In genomic region chr1:159190441-159190840, GRCh38 we compare ENCODE assay signal across 35 cellular contexts.
"Had no signal": no experiment of that assay in that cellular context is flagged by ENCODE, and none has a peak within 500 bp of the region (broad histone marks: within the 10 kb centered on the region; RNA-seq: fewer than 3 reads in every experiment).

No MANE protein-coding gene starts in this region.

- H3K4me3 ChIP-seq: MG63 had no signal

- H3K9me3 ChIP-seq: MG63 had no signal

- H3K36me3 ChIP-seq: MG63 had no signal

- H3K27ac ChIP-seq: KMS-11 had no signal

- DNase-seq: Karpas-422, Kasumi-1, MG63, MM.1S, MV-4-11, NCI-H1048, NCI-H1092, NCI-H1092 treated with DMSO at 0.1 percent for 48 hours, NCI-H1105, NCI-H1105 treated with DMSO at 0.1 percent for 48 hours, NCI-H1417, NCI-H1417 treated with DMSO at 0.1 percent for 48 hours, NCI-H1436, NCI-H1436 treated with DMSO at 0.1 percent for 48 hours, NCI-H146, NCI-H1694, NCI-H1694 treated with DMSO at 0.1 percent for 48 hours, NCI-H187, NCI-H187 treated with DMSO at 0.1 percent for 48 hours, NCI-H1930, NCI-H2029, NCI-H2029 treated with DMSO at 0.1 percent for 48 hours, NCI-H2081, NCI-H2081 treated with DMSO at 0.1 percent for 48 hours, NCI-H2107, NCI-H2171, NCI-H2171 treated with DMSO at 0.1 percent for 48 hours, NCI-H2227 treated with DMSO at 0.1 percent for 48 hours, NCI-H226, NCI-H345, NCI-H446, NCI-H446 treated with DMSO at 0.1 percent for 48 hours, NCI-H510A, NCI-H510A treated with DMSO at 0.1 percent for 48 hours had no signal

- H3K4me2 ChIP-seq: KMS-11 had no signal

- H3K9ac ChIP-seq: KMS-11 had no signal
